24 cellular contexts compared by ENCODE assay signal in genomic region chr5:96189028-96189826, GRCh38.
"Had no signal": no experiment of that assay in that cellular context is flagged by ENCODE, and none has a peak within 500 bp of the region (broad histone marks: within the 10 kb centered on the region; RNA-seq: fewer than 3 reads in every experiment).

No MANE protein-coding gene starts in this region.

- H3K27me3 Mint-ChIP-seq: IgD-negative memory B cell had no signal

- H3K4me3 Mint-ChIP-seq: activated CD4-positive, alpha-beta T cell treated with anti-CD3 and anti-CD28 coated beads for 36 hours; activated CD8-positive, alpha-beta T cell treated with anti-CD3 and anti-CD28 coated beads for 36 hours; activated naive CD8-positive, alpha-beta T cell treated with anti-CD3 and anti-CD28 coated beads, Interleukin-2, amount 10 ng/mL, durations not matched to agents 7 days and 5 days; IgD-negative memory B cell had no signal

- H3K36me3 Mint-ChIP-seq: activated naive CD8-positive, alpha-beta T cell treated with anti-CD3 and anti-CD28 coated beads, Interleukin-2, amount 10 ng/mL, durations not matched to agents 7 days and 5 days; IgD-negative memory B cell had no signal

- H3K9me3 ChIP-seq: adrenal gland, breast epithelium had no signal

- DNase-seq: activated CD4-positive, alpha-beta T cell treated with anti-CD3 and anti-CD28 coated beads for 36 hours; activated CD8-positive, alpha-beta memory T cell treated with anti-CD3 and anti-CD28 coated beads, Interleukin-2, amount 50 U/mL, for 4 hours; activated CD8-positive, alpha-beta T cell treated with anti-CD3 and anti-CD28 coated beads for 36 hours; activated naive CD4-positive, alpha-beta T cell treated with anti-CD3 and anti-CD28 coated beads, Interleukin-2, amount 50 U/mL, for 16 hours; activated naive CD8-positive, alpha-beta T cell treated with anti-CD3 and anti-CD28 coated beads, Interleukin-2, amount 10 ng/mL, durations not matched to agents 7 days and 5 days; adrenal gland; anterior cingulate cortex; central memory CD4-positive, alpha-beta T cell; MM.1S; NCI-H1105; NCI-H1436; NCI-H1694 treated with DMSO at 0.1 percent for 48 hours; NCI-H2029 treated with DMSO at 0.1 percent for 48 hours; NCI-H345; NCI-H510A; NCI-H526 treated with DMSO at 0.1 percent for 48 hours; NCI-H82; NK-92 treated with Interleukin-12 subunit alpha and Interleukin-12 subunit beta, amount 100 ng/mL, for 24 hours; SHP77 treated with DMSO at 0.1 percent for 48 hours; T-helper 1 cell; WERI-Rb-1 had no signal

- H3K27ac Mint-ChIP-seq: activated CD4-positive, alpha-beta T cell treated with anti-CD3 and anti-CD28 coated beads for 36 hours; activated CD8-positive, alpha-beta T cell treated with anti-CD3 and anti-CD28 coated beads for 36 hours; activated naive CD8-positive, alpha-beta T cell treated with anti-CD3 and anti-CD28 coated beads, Interleukin-2, amount 10 ng/mL, durations not matched to agents 7 days and 5 days; IgD-negative memory B cell had no signal

- H3K27me3 ChIP-seq: adrenal gland, breast epithelium had no signal

- ATAC-seq: activated CD4-positive, alpha-beta T cell treated with anti-CD3 and anti-CD28 coated beads for 36 hours; activated CD8-positive, alpha-beta T cell treated with anti-CD3 and anti-CD28 coated beads for 36 hours had no signal

- H3K4me1 Mint-ChIP-seq: activated CD4-positive, alpha-beta T cell treated with anti-CD3 and anti-CD28 coated beads for 36 hours had no signal

- H3K4me3 ChIP-seq: adrenal gland, breast epithelium had no signal

- H3K9me3 Mint-ChIP-seq: activated naive CD8-positive, alpha-beta T cell treated with anti-CD3 and anti-CD28 coated beads, Interleukin-2, amount 10 ng/mL, durations not matched to agents 7 days and 5 days had no signal

- H3K4me2 ChIP-seq: KMS-11 had no signal

- H3K9ac ChIP-seq: KMS-11 had no signal

- H3K4me1 ChIP-seq: adrenal gland, breast epithelium had no signal

- H3K27ac ChIP-seq: adrenal gland, breast epithelium, KMS-11, WERI-Rb-1 had no signal

- H3K36me3 ChIP-seq: adrenal gland, breast epithelium, WERI-Rb-1 had no signal
